Comparison of ENCODE assay signal across 26 cellular contexts in the genomic region with DNA sequence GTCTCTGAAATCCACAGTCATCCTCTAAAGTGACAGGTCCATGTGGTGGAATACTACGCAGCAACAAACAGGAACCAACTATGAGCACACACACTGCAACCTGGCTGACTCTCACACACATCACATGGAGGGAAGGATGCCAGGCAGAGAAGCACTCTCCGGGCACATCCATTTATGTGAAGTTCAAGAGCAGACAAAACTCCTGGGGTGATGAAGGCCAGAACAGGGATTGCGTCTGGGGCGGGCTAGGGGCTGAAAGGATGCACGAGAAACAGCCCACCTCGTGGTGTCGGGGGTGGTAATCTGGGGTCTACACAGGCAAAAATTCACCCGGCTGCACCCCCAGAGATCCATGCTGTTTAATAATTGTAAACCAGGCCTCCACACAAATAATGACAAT.
"Had no signal": no experiment of that assay in that cellular context is flagged by ENCODE, and none has a peak within 500 bp of the region (broad histone marks: within the 10 kb centered on the region; RNA-seq: fewer than 3 reads in every experiment).

No MANE protein-coding gene starts in this region.

- H3K4me3 ChIP-seq: colonic mucosa, dorsolateral prefrontal cortex had no signal

- H3K9me3 ChIP-seq: colonic mucosa had no signal

- DNase-seq: activated CD4-positive, alpha-beta memory T cell treated with anti-CD3 and anti-CD28 coated beads, Interleukin-2, amount 10 ng/mL, durations not matched to agents 7 days and 5 days; activated CD4-positive, alpha-beta T cell treated with anti-CD3 and anti-CD28 coated beads for 1 hour; activated CD4-positive, alpha-beta T cell treated with anti-CD3 and anti-CD28 coated beads for 4 hours; activated CD4-positive, alpha-beta T cell treated with anti-CD3 and anti-CD28 coated beads, Interleukin-2, amount 10 ng/mL, durations not matched to agents 7 days and 5 days; activated CD4-positive, alpha-beta T cell treated with anti-CD3 and anti-CD28 coated beads, Interleukin-2, amount 50 U/mL, for 4 hours; activated CD8-positive, alpha-beta memory T cell treated with anti-CD3 and anti-CD28 coated beads, Interleukin-2, amount 50 U/mL, for 48 hours; activated effector memory CD4-positive, alpha-beta T cell treated with Interleukin-2 at 50 U/mL for 16 hours; activated gamma-delta T cell treated with Interleukin-2 at 50 U/mL for 16 hours; activated naive CD4-positive, alpha-beta T cell treated with anti-CD3 and anti-CD28 coated beads, Interleukin-2, amount 50 U/mL, for 16 hours; activated naive CD4-positive, alpha-beta T cell treated with Interleukin-2 at 50 U/mL for 16 hours; activated T-cell treated with anti-CD3 and anti-CD28 coated beads for 4 hours; activated T-cell treated with anti-CD3 and anti-CD28 coated beads, Interleukin-2, amount 50 U/mL, for 4 hours; amniotic stem cell; anterior cingulate cortex; central memory CD4-positive, alpha-beta T cell; cerebellar nuclear complex; colonic mucosa; effector memory CD4-positive, alpha-beta T cell; endodermal cell; foreskin fibroblast; T-helper 1 cell; T-helper 17 cell had no signal

- ATAC-seq: activated T-cell treated with anti-CD3 and anti-CD28 coated beads, Interleukin-2, amount 50 U/mL, for 4 hours; activated T-helper 17 cell treated with anti-CD3 and anti-CD28 coated beads, Interleukin-2, amount 50 U/mL, for 72 hours; esophagus mucosa; T-helper 17 cell; WTC11 had no signal

- H3K27me3 ChIP-seq: colonic mucosa, dorsolateral prefrontal cortex had no signal

- H3K27ac ChIP-seq: colonic mucosa, dorsolateral prefrontal cortex had no signal

- H3K36me3 ChIP-seq: colonic mucosa had no signal

- H3K4me1 ChIP-seq: colonic mucosa had no signal
